In genomic region chr22:27971926-27972325, GRCh38 we compare ENCODE assay signal across 30 cellular contexts.
"Had no signal": no experiment of that assay in that cellular context is flagged by ENCODE, and none has a peak within 500 bp of the region (broad histone marks: within the 10 kb centered on the region; RNA-seq: fewer than 3 reads in every experiment).

No MANE protein-coding gene starts in this region.

- FAIRE-seq: endometrium, endothelial cell of umbilical vein had no signal

- H3K27me3 Mint-ChIP-seq: activated CD4-positive, alpha-beta T cell treated with anti-CD3 and anti-CD28 coated beads for 36 hours; activated CD8-positive, alpha-beta T cell treated with anti-CD3 and anti-CD28 coated beads for 36 hours; activated naive CD4-positive, alpha-beta T cell treated with anti-CD3 and anti-CD28 coated beads, Interleukin-2, amount 10 ng/mL, durations not matched to agents 7 days and 5 days; activated naive CD8-positive, alpha-beta T cell treated with anti-CD3 and anti-CD28 coated beads, Interleukin-2, amount 10 ng/mL, durations not matched to agents 7 days and 5 days; T-helper 17 cell had no signal

- H3K4me1 Mint-ChIP-seq: activated naive CD4-positive, alpha-beta T cell treated with anti-CD3 and anti-CD28 coated beads, Interleukin-2, amount 10 ng/mL, durations not matched to agents 7 days and 5 days had no signal

- H3K9me3 ChIP-seq: colonic mucosa, esophagus squamous epithelium had no signal

- H3K9me3 Mint-ChIP-seq: activated naive CD4-positive, alpha-beta T cell treated with anti-CD3 and anti-CD28 coated beads, Interleukin-2, amount 10 ng/mL, durations not matched to agents 7 days and 5 days; activated naive CD4-positive, alpha-beta T cell treated with anti-CD3 and anti-CD28 coated beads, Interleukin-2, amount 50 U/mL, for 72 hours had no signal

- H3K4me3 ChIP-seq: ascending aorta, colonic mucosa, esophagus squamous epithelium, gastroesophageal sphincter, heart right ventricle had no signal

- H3K36me3 ChIP-seq: ascending aorta, colonic mucosa, esophagus squamous epithelium, heart right ventricle had no signal

- H3K27me3 ChIP-seq: ascending aorta, colonic mucosa, esophagus squamous epithelium, gastroesophageal sphincter, heart right ventricle had no signal

- H3K4me3 Mint-ChIP-seq: activated CD4-positive, alpha-beta T cell treated with anti-CD3 and anti-CD28 coated beads for 36 hours; activated CD8-positive, alpha-beta T cell treated with anti-CD3 and anti-CD28 coated beads for 36 hours; activated naive CD4-positive, alpha-beta T cell treated with anti-CD3 and anti-CD28 coated beads, Interleukin-2, amount 10 ng/mL, durations not matched to agents 7 days and 5 days; activated naive CD8-positive, alpha-beta T cell treated with anti-CD3 and anti-CD28 coated beads, Interleukin-2, amount 10 ng/mL, durations not matched to agents 7 days and 5 days; activated T-helper 1 cell treated with anti-CD3 and anti-CD28 coated beads, Interleukin-12 subunit alpha, Interleukin-12 subunit beta, Interleukin-2, Interleukin-4 antibody, amounts not matched to agents 30 ng/mL and 10 ng/mL and 1 ng/mL, durations not matched to agents 14 hours and 24 hours and 36 hours; T-helper 17 cell; T-helper 2 cell treated with Interferon-gamma antibody and Interleukin-4, amounts not matched to agents 5 μg/mL and 100 μg/mL, for 36 hours had no signal

- H3K27ac Mint-ChIP-seq: activated CD4-positive, alpha-beta T cell treated with anti-CD3 and anti-CD28 coated beads for 36 hours; activated CD8-positive, alpha-beta T cell treated with anti-CD3 and anti-CD28 coated beads for 36 hours; activated naive CD4-positive, alpha-beta T cell treated with anti-CD3 and anti-CD28 coated beads, Interleukin-2, amount 10 ng/mL, durations not matched to agents 7 days and 5 days; activated naive CD8-positive, alpha-beta T cell treated with anti-CD3 and anti-CD28 coated beads, Interleukin-2, amount 10 ng/mL, durations not matched to agents 7 days and 5 days; activated T-helper 1 cell treated with anti-CD3 and anti-CD28 coated beads, Interleukin-12 subunit alpha, Interleukin-12 subunit beta, Interleukin-2, Interleukin-4 antibody, amounts not matched to agents 30 ng/mL and 10 ng/mL and 1 ng/mL, durations not matched to agents 14 hours and 24 hours and 36 hours; activated T-helper 2 cell treated with anti-CD3 and anti-CD28 coated beads, Interferon-gamma antibody, Interleukin-2, Interleukin-4, amounts not matched to agents 10 μg/mL and 5 μg/mL and 100 μg/mL, durations not matched to agents 14 hours and 24 hours and 36 hours; T-helper 17 cell; T-helper 2 cell treated with Interferon-gamma antibody and Interleukin-4, amounts not matched to agents 5 μg/mL and 100 μg/mL, for 36 hours had no signal

- DNase-seq: activated CD4-positive, alpha-beta T cell treated with anti-CD3 and anti-CD28 coated beads for 36 hours; activated CD4-positive, alpha-beta T cell treated with anti-CD3 and anti-CD28 coated beads, Interleukin-2, amount 50 U/mL, for 1 hour; activated CD4-positive, alpha-beta T cell treated with anti-CD3 and anti-CD28 coated beads, Interleukin-2, amount 50 U/mL, for 48 hours; activated CD4-positive, CD25-positive, alpha-beta regulatory T cell; activated CD4-positive, CD25-positive, alpha-beta regulatory T cell treated with anti-CD3 and anti-CD28 coated beads, Interleukin-2, amount 50 U/mL, for 72 hours; activated CD8-positive, alpha-beta memory T cell treated with anti-CD3 and anti-CD28 coated beads for 24 hours; activated CD8-positive, alpha-beta T cell treated with anti-CD3 and anti-CD28 coated beads for 36 hours; activated effector memory CD4-positive, alpha-beta T cell treated with anti-CD3 and anti-CD28 coated beads, Interleukin-2, amount 50 U/mL, for 16 hours; activated naive CD4-positive, alpha-beta T cell treated with anti-CD3 and anti-CD28 coated beads, Interleukin-2, amount 10 ng/mL, durations not matched to agents 7 days and 5 days; activated naive CD8-positive, alpha-beta T cell treated with anti-CD3 and anti-CD28 coated beads, Interleukin-2, amount 10 ng/mL, durations not matched to agents 7 days and 5 days; activated T-cell treated with anti-CD3 and anti-CD28 coated beads, Interleukin-2, amount 50 U/mL, for 1 hour; activated T-cell treated with anti-CD3 and anti-CD28 coated beads, Interleukin-2, amount 50 U/mL, for 48 hours; caudate nucleus; colonic mucosa; effector CD8-positive, alpha-beta T cell; esophagus squamous epithelium; foreskin melanocyte; heart right ventricle; T-helper 1 cell; T-helper 17 cell; T1000 had no signal

- H3K27ac ChIP-seq: ascending aorta, colonic mucosa, epithelial cell of prostate, esophagus squamous epithelium, gastroesophageal sphincter, heart right ventricle had no signal

- H3K36me3 Mint-ChIP-seq: activated naive CD4-positive, alpha-beta T cell treated with anti-CD3 and anti-CD28 coated beads, Interleukin-2, amount 10 ng/mL, durations not matched to agents 7 days and 5 days; activated naive CD4-positive, alpha-beta T cell treated with anti-CD3 and anti-CD28 coated beads, Interleukin-2, amount 50 U/mL, for 72 hours had no signal
